19 cellular contexts compared by ENCODE assay signal in genomic region chr7:101978683-101979082, GRCh38.
DNase-seq lines count a peak whose midpoint lies in the region; ATAC-seq and TF ChIP-seq lines count a peak whose summit lies in the region.
"Had no signal": no experiment of that assay in that cellular context is flagged by ENCODE, and none has a peak within 500 bp of the region (broad histone marks: within the 10 kb centered on the region; RNA-seq: fewer than 3 reads in every experiment).

No MANE protein-coding gene starts in this region.

- H3K4me3 Mint-ChIP-seq in Caco-2 (ENCODE audit: unreplicated experiment), result no peak overlapping the region
- H3K4me3 Mint-ChIP-seq: CD8-positive, alpha-beta memory T cell; IgD-negative memory B cell had no signal

- no peak overlapping the region for H3K9ac ChIP-seq in PC-3 (ENCODE audit: low read length)

- H3K9me3 Mint-ChIP-seq in Caco-2 (ENCODE audit: unreplicated experiment), result peaks cover 10% of the 10 kb centered on the region
- H3K9me3 Mint-ChIP-seq: IgD-negative memory B cell had no signal

- H3K4me3 ChIP-seq in Caco-2 (ENCODE audit: low read depth, low read length) (no peak overlapping the region), PC-3 (ENCODE audit: low read length) (no peak overlapping the region), lower lobe of right lung (no peak overlapping the region), gastroesophageal sphincter (no peak overlapping the region)
- H3K4me3 ChIP-seq: HAP-1 had no signal

- H3K9me3 ChIP-seq in Caco-2 (peaks cover 5% of the 10 kb centered on the region; the same call in 1 of the 2 replicates), PC-3 (ENCODE audit: low read length) (no peaks in the 10 kb centered on the region), lower lobe of right lung (no peaks in the 10 kb centered on the region), gastroesophageal sphincter (no peaks in the 10 kb centered on the region)
- H3K9me3 ChIP-seq: HAP-1 had no signal

- POLR2A ChIA-PET in Caco-2 (lab: Charles Lee) (no interaction called here), PC-3 (lab: Charles Lee; ENCODE audit: unreplicated experiment) (no interaction called here)

- H3K27ac Mint-ChIP-seq in Caco-2 (ENCODE audit: unreplicated experiment), result peak overlapping the region; percentile 84
- H3K27ac Mint-ChIP-seq: CD8-positive, alpha-beta memory T cell; IgD-negative memory B cell had no signal

- BruUV-seq in Caco-2 (replicated peaks; lab: Mats Ljungman, UMichigan), result no TSS peak
- BruUV-seq in PC-3 (replicated peaks; lab: Mats Ljungman, UMichigan), result no TSS peak

- H3K4me1 Mint-ChIP-seq in Caco-2 (ENCODE audit: low read depth, unreplicated experiment), result peaks cover 29% of the 10 kb centered on the region

- H3K27me3 ChIP-seq in Caco-2 (replicated peaks; ENCODE audit: control insufficient read depth, insufficient read depth, low read length) (no peaks in the 10 kb centered on the region), PC-3 (ENCODE audit: low read length) (no peaks in the 10 kb centered on the region), lower lobe of right lung (ENCODE audit: low read depth) (no peaks in the 10 kb centered on the region), gastroesophageal sphincter (no peaks in the 10 kb centered on the region)
- H3K27me3 ChIP-seq: BE2C had no signal

- no peaks in the 10 kb centered on the region for H3K27me3 Mint-ChIP-seq in Caco-2 (ENCODE audit: insufficient read depth, unreplicated experiment)
- H3K27me3 Mint-ChIP-seq: CD8-positive, alpha-beta memory T cell; IgD-negative memory B cell had no signal

- no peaks in the 10 kb centered on the region for H3K9me2 ChIP-seq in PC-3 (replicated peaks; ENCODE audit: low read length)

- peaks cover 24% of the 10 kb centered on the region for H3K79me2 ChIP-seq in PC-3 (ENCODE audit: low read length)

- peak; percentile 30 for DNase-seq in 8988T
- no peak for DNase-seq in Caco-2
- DNase-seq in PC-3, result peak; percentile 35
- DNase-seq in lower lobe of right lung, result no peak
- no peak for DNase-seq in NCI-H82 (lab: John Stamatoyannopoulos, UW)
- DNase-seq in NCI-H345 treated with DMSO at 0.1 percent for 48 hours (lab: John Stamatoyannopoulos, UW; ENCODE audit: unreplicated experiment), result no peak
- DNase-seq: BE2C; CD8-positive, alpha-beta memory T cell; DMS 273 treated with DMSO at 0.1 percent for 48 hours; MV-4-11; NCI-H1436 treated with DMSO at 0.1 percent for 48 hours; NCI-H2107; NCI-H345; NCI-H69; SIG-M5 had no signal

- intact Hi-C loops in Caco-2 (cut with micrococcal nuclease; ENCODE audit: unreplicated experiment), result no loop called here
- intact Hi-C loops in PC-3 (cut with micrococcal nuclease), result no loop called here
- intact Hi-C loops in lower lobe of right lung (cut with DNase I), result no loop called here

- no peaks in the 10 kb centered on the region for H4K20me1 ChIP-seq in PC-3 (ENCODE audit: low read length)

- H3K4me1 ChIP-seq in Caco-2, result peaks cover 18% of the 10 kb centered on the region
- H3K4me1 ChIP-seq in PC-3 (ENCODE audit: insufficient read depth, low read length), result peaks cover 28% of the 10 kb centered on the region
- H3K4me1 ChIP-seq in lower lobe of right lung, result no peaks in the 10 kb centered on the region
- no peaks in the 10 kb centered on the region for H3K4me1 ChIP-seq in gastroesophageal sphincter
- H3K4me1 ChIP-seq: BE2C, HAP-1 had no signal

- H3K4me2 ChIP-seq in PC-3 (ENCODE audit: low read length), result no peak overlapping the region

- CTCF ChIA-PET in Caco-2 (lab: Charles Lee) (no interaction called here), PC-3 (lab: Charles Lee) (no interaction called here)

- no peak for ATAC-seq in PC-3
- ATAC-seq in lower lobe of right lung, result peak; percentile 72 to 85
- no peak for ATAC-seq in gastroesophageal sphincter
- no peak for ATAC-seq in HG02885 (IDR thresholded peaks at IDR 0.05; ENCODE audit: poor library complexity, unreplicated experiment)

- no peak for TF ChIP-seq EP300 in gastroesophageal sphincter (IDR thresholded peaks at IDR 0.05)

- TF ChIP-seq POLR2A in gastroesophageal sphincter (IDR thresholded peaks at IDR 0.05), result no peak

- 84 to 100% methylated on average over 3 to 10 of the region's 10 CpGs for WGBS in gastroesophageal sphincter (ENCODE audit: low coverage in 1 of 2), 2 donors

- H3K27ac ChIP-seq in PC-3 (ENCODE audit: low read length) (peak overlapping the region; percentile 29; the same call in 1 of the 2 replicates), lower lobe of right lung (no peak overlapping the region), gastroesophageal sphincter (no peak overlapping the region)

- peaks cover 69% of the 10 kb centered on the region for H3K36me3 Mint-ChIP-seq in Caco-2 (ENCODE audit: insufficient read depth, unreplicated experiment)

- H3K36me3 ChIP-seq in Caco-2 (ENCODE audit: control insufficient read depth, insufficient read depth, low read length) (no peaks in the 10 kb centered on the region; the same call in 1 of the 2 replicates), PC-3 (ENCODE audit: low read depth, low read length) (0 out of 2 replicates have a peak, but pooled peaks cover 2% of the 10 kb centered on the region), lower lobe of right lung (no peaks in the 10 kb centered on the region), gastroesophageal sphincter (no peaks in the 10 kb centered on the region)
- H3K36me3 ChIP-seq: BE2C, HAP-1 had no signal

- TF ChIP-seq CTCF in Caco-2 (IDR thresholded peaks at IDR 0.05; ENCODE audit: insufficient read depth in 1 of 2, low read depth in 1 of 2, low read length in 1 of 2, severe bottlenecking in 1 of 2, unreplicated experiment in 1 of 2) (no peak), PC-3 (conservative IDR thresholded peaks at IDR 0.05; ENCODE audit: low read depth, low read length) (no peak), lower lobe of right lung (IDR thresholded peaks at IDR 0.05) (no peak), gastroesophageal sphincter (IDR thresholded peaks at IDR 0.05) (no peak)

- H2AFZ ChIP-seq in PC-3 (ENCODE audit: low read length), result no peak overlapping the region

- no peaks in the 10 kb centered on the region for H3F3A ChIP-seq in PC-3 (ENCODE audit: low read length, unreplicated experiment)

Comparison
In these comparisons a context has a peak if more than half of its experiments do, and no peak if none do; other contexts are left out.
1. DNase-seq: peak in 8988T (single experiment) and PC-3 (single experiment); none in Caco-2 (0 of 2), lower lobe of right lung (single experiment), NCI-H82 (single experiment) and NCI-H345 treated with DMSO at 0.1 percent for 48 hours (single experiment).
2. ATAC-seq: peak in lower lobe of right lung (2 of 2); none in PC-3 (single experiment), gastroesophageal sphincter (single experiment) and HG02885 (single experiment).